9 cellular contexts compared by ENCODE assay signal in genomic region chr10:73529089-73529832, GRCh38. TPM values are rescaled to one million over a fixed set of nuclear protein-coding genes. Genes with fewer than 3 reads are reported as not detected.
DNase-seq lines count a peak whose midpoint lies in the region; ATAC-seq, FAIRE-seq and TF ChIP-seq lines count a peak whose summit lies in the region.
"Had no signal": no experiment of that assay in that cellular context is flagged by ENCODE, and none has a peak within 500 bp of the region (broad histone marks: within the 10 kb centered on the region; RNA-seq: fewer than 3 reads in every experiment).

No MANE protein-coding gene starts in this region.

- BruUV-seq in endothelial cell of umbilical vein (replicated peaks; lab: Mats Ljungman, UMichigan): no TSS peak

- H3K4me1 Mint-ChIP-seq in activated CD8-positive, alpha-beta memory T cell treated with anti-CD3 and anti-CD28 coated beads, Interleukin-2, amount 10 ng/mL, durations not matched to agents 7 days and 5 days: no peaks in the 10 kb centered on the region

- CTCF ChIA-PET in activated CD8-positive, alpha-beta memory T cell treated with anti-CD3 and anti-CD28 coated beads, Interleukin-2, amount 10 ng/mL, durations not matched to agents 7 days and 5 days (lab: Charles Lee): interaction anchor here (0.7 to 8.0 kb wide), 26 partner anchors 8 to 371 kb away, joined by 3 to 151 read pairs (median 4); partner anchors contain the start of genes MYOZ1, PPP3CB and USP54
- CTCF ChIA-PET in endothelial cell of umbilical vein (lab: Charles Lee): interaction anchor here (0.8 to 6.4 kb wide), 14 partner anchors 9 to 122 kb away, joined by 3 to 127 read pairs (median 4); partner anchors contain the start of gene MYOZ1

- H3K36me3 ChIP-seq in endothelial cell of umbilical vein (ENCODE audit: control insufficient read depth in 2 of 2, extremely low read depth in 1 of 2, insufficient read depth in 2 of 2, low read length in 2 of 2): no peaks in the 10 kb centered on the region

- no peak overlapping the region for H3K27ac Mint-ChIP-seq in activated CD8-positive, alpha-beta memory T cell treated with anti-CD3 and anti-CD28 coated beads, Interleukin-2, amount 10 ng/mL, durations not matched to agents 7 days and 5 days

- FAIRE-seq in endothelial cell of umbilical vein (lab: Jason Lieb, UNC): peak; percentile 88
- FAIRE-seq: colon had no signal

- H3K9me1 ChIP-seq in endothelial cell of umbilical vein (replicated peaks; ENCODE audit: control insufficient read depth, extremely low read depth, insufficient read depth, low read length): no peaks in the 10 kb centered on the region

- no peak overlapping the region for H3K4me3 ChIP-seq in endothelial cell of umbilical vein (replicated peaks in 1 of 3; ENCODE audit: insufficient read depth in 1 of 3, low read depth in 1 of 3, low read length in 3 of 3)

- TF ChIP-seq POLR2A in endothelial cell of umbilical vein (IDR thresholded peaks at IDR 0.05; ENCODE audit: low read depth, low read length): no peak

- POLR2A ChIA-PET in endothelial cell of umbilical vein (lab: Charles Lee): no interaction called here

- H3K4me1 ChIP-seq in endothelial cell of umbilical vein (ENCODE audit: control insufficient read depth, extremely low read depth, insufficient read depth, low read length): no peaks in the 10 kb centered on the region

- H3K9ac ChIP-seq in endothelial cell of umbilical vein (replicated peaks; ENCODE audit: extremely low read depth, insufficient read depth, low read length): no peak overlapping the region

- H2AFZ ChIP-seq in endothelial cell of umbilical vein (ENCODE audit: low read depth, low read length): no peak overlapping the region

- H3K79me2 ChIP-seq in endothelial cell of umbilical vein (ENCODE audit: control insufficient read depth, insufficient read depth, low read length): no peaks in the 10 kb centered on the region

- intact Hi-C loops in endothelial cell of umbilical vein (cut with micrococcal nuclease): loop anchor here (1.0 kb wide), 2 partner anchors 96 to 115 kb away; no protein-coding TSS in a partner anchor

- H3K9me3 ChIP-seq in endothelial cell of umbilical vein (replicated peaks; ENCODE audit: control insufficient read depth, insufficient read depth, low read length): no peaks in the 10 kb centered on the region

- H3K27me3 Mint-ChIP-seq in activated CD8-positive, alpha-beta memory T cell treated with anti-CD3 and anti-CD28 coated beads, Interleukin-2, amount 10 ng/mL, durations not matched to agents 7 days and 5 days: no peaks in the 10 kb centered on the region

- no peak overlapping the region for H3K4me3 Mint-ChIP-seq in activated CD8-positive, alpha-beta memory T cell treated with anti-CD3 and anti-CD28 coated beads, Interleukin-2, amount 10 ng/mL, durations not matched to agents 7 days and 5 days

- no peaks in the 10 kb centered on the region for H3K9me3 Mint-ChIP-seq in activated CD8-positive, alpha-beta memory T cell treated with anti-CD3 and anti-CD28 coated beads, Interleukin-2, amount 10 ng/mL, durations not matched to agents 7 days and 5 days (ENCODE audit: low read depth)

- peak; percentile 91 for ATAC-seq in activated CD8-positive, alpha-beta memory T cell treated with anti-CD3 and anti-CD28 coated beads, Interleukin-2, amount 10 ng/mL, durations not matched to agents 7 days and 5 days
- ATAC-seq in HG02884 (IDR thresholded peaks at IDR 0.05; ENCODE audit: unreplicated experiment): no peak

- H3K4me2 ChIP-seq in endothelial cell of umbilical vein (ENCODE audit: insufficient read depth, low read length): no peak overlapping the region

- no peaks in the 10 kb centered on the region for H3K27me3 ChIP-seq in endothelial cell of umbilical vein (ENCODE audit: control insufficient read depth in 2 of 2, insufficient read depth in 2 of 2, low read length in 2 of 2)

- no peak overlapping the region for H3K27ac ChIP-seq in endothelial cell of umbilical vein (ENCODE audit: insufficient read depth, low read depth, low read length)

- H4K20me1 ChIP-seq in endothelial cell of umbilical vein (replicated peaks; ENCODE audit: control insufficient read depth, extremely low read depth, insufficient read depth, low read length): no peaks in the 10 kb centered on the region

- DNase-seq in Daoy (ENCODE audit: low read depth) (peak; percentile 41), HT1080 (ENCODE audit: low read depth) (peak; percentile 64), NOMO-1 (lab: John Stamatoyannopoulos, UW; ENCODE audit: unreplicated experiment in 2 of 2) (peak; percentile 39 to 80), endothelial cell of umbilical vein (ENCODE audit: low read depth, low spot score) (peak; percentile 66), middle frontal gyrus (ENCODE audit: extremely low spot score, low spot score) (peak; percentile 79)
- peak; percentile 61 for DNase-seq in activated CD8-positive, alpha-beta memory T cell treated with anti-CD3 and anti-CD28 coated beads, Interleukin-2, amount 10 ng/mL, durations not matched to agents 7 days and 5 days
- DNase-seq in stimulated activated naive CD4-positive, alpha-beta T cell treated with Interleukin-2 at 50 U/mL for 16 hours (lab: John Stamatoyannopoulos, UW): peak; percentile 29

- peak; percentile 63 to 65 for TF ChIP-seq CTCF in endothelial cell of umbilical vein (IDR thresholded peaks at IDR 0.05; ENCODE audit: extremely low read depth in 1 of 2, insufficient read depth in 1 of 2, low read depth in 1 of 2, low read length in 2 of 2)

- dilution Hi-C loops in endothelial cell of umbilical vein (cut with MboI; ENCODE audit: extremely low pct_ligation_motif_present, low sequenced_read_pairs): no loop called here

- no peaks in the 10 kb centered on the region for H3K36me3 Mint-ChIP-seq in activated CD8-positive, alpha-beta memory T cell treated with anti-CD3 and anti-CD28 coated beads, Interleukin-2, amount 10 ng/mL, durations not matched to agents 7 days and 5 days

TF ChIP-seq in endothelial cell of umbilical vein, 7 proteins besides CTCF, POLR2A, EP300 and RAD21:
- no peak for TF ChIP-seq MYC (IDR thresholded peaks at IDR 0.05; ENCODE audit: low read depth, low read length)
- TF ChIP-seq GATA2 (IDR thresholded peaks at IDR 0.05; ENCODE audit: insufficient read depth, insufficient read length, low read depth, low read length): no peak
- TF ChIP-seq JUN (IDR thresholded peaks at IDR 0.05; ENCODE audit: borderline replicate concordance, insufficient read depth, insufficient read length, low read depth): no peak
- no peak for TF ChIP-seq FOS (IDR thresholded peaks at IDR 0.05; ENCODE audit: borderline replicate concordance, insufficient read depth, low read length)
- no peak for TF ChIP-seq EZH2 (IDR thresholded peaks at IDR 0.05; ENCODE audit: borderline replicate concordance, low read depth, low read length, severe bottlenecking)
- no peak for TF ChIP-seq POLR2AphosphoS5 (IDR thresholded peaks at IDR 0.05; ENCODE audit: insufficient read depth, low read depth, low read length)
- no peak for TF ChIP-seq MAX (IDR thresholded peaks at IDR 0.05; ENCODE audit: insufficient read depth, insufficient read length)

RNA-seq across cellular contexts. Expression of gene PPP3CB, which starts 33.4 kb away (rescaled TPM):
- 11.9 and 12.2 TPM in 2 replicates for total RNA-seq in Daoy (2014; rRNA removed; shearing (Covaris generic))
- 9.2 and 19.1 TPM in 2 replicates for total RNA-seq in HT1080 (2014; rRNA removed; shearing (Covaris generic))
- 36.5 and 43.7 TPM in 2 replicates for polyA plus RNA-seq in HT1080 (2015; cell fraction: cytosol; rRNA removed)
- 31.2 and 34.7 TPM in 2 replicates for polyA plus RNA-seq in HT1080 (2015; cell fraction: nucleus; rRNA removed)
- 10 to 100 TPM; 48.7 to 49.1 TPM for total RNA-seq in activated CD8-positive, alpha-beta memory T cell treated with anti-CD3 and anti-CD28 coated beads, Interleukin-2, amount 10 ng/mL, durations not matched to agents 7 days and 5 days
- total RNA-seq in endothelial cell of umbilical vein: 29.8 and 30.4 TPM in 2 replicates
- polyA plus RNA-seq in endothelial cell of umbilical vein: 7.8 and 13.5 TPM in 2 replicates
- 17.3 and 20.2 TPM in 2 replicates for polyA plus RNA-seq in endothelial cell of umbilical vein (2011; cell fraction: cytosol; rRNA removed)
- 21.4 and 23.3 TPM in 2 replicates for polyA plus RNA-seq in endothelial cell of umbilical vein (2011; cell fraction: nucleus; rRNA removed)
- polyA plus RNA-seq in endothelial cell of umbilical vein (2012): 32.9 and 37.3 TPM in 2 replicates
- 16.7 and 17.1 TPM in 2 replicates for polyA minus RNA-seq in endothelial cell of umbilical vein
- polyA minus RNA-seq in endothelial cell of umbilical vein (2011; cell fraction: cytosol; rRNA and poly(A)+ RNA removed): 6.3 TPM
- polyA minus RNA-seq in endothelial cell of umbilical vein (2011; cell fraction: nucleus; rRNA and poly(A)+ RNA removed): 24.3 and 32.6 TPM in 2 replicates

Comparison
In these comparisons a context has a peak if more than half of its experiments do, and no peak if none do; other contexts are left out.
1. DNase-seq: peak in every context shown above with its lines; median percentile 79 in middle frontal gyrus; 66 in endothelial cell of umbilical vein; 64 in HT1080; 61 in activated CD8-positive, alpha-beta memory T cell treated with anti-CD3 and anti-CD28 coated beads, Interleukin-2, amount 10 ng/mL, durations not matched to agents 7 days and 5 days; 60 in NOMO-1; 41 in Daoy; 29 in stimulated activated naive CD4-positive, alpha-beta T cell treated with Interleukin-2 at 50 U/mL for 16 hours.